ENCODE assay signal across 8 cellular contexts in the genomic region with DNA sequence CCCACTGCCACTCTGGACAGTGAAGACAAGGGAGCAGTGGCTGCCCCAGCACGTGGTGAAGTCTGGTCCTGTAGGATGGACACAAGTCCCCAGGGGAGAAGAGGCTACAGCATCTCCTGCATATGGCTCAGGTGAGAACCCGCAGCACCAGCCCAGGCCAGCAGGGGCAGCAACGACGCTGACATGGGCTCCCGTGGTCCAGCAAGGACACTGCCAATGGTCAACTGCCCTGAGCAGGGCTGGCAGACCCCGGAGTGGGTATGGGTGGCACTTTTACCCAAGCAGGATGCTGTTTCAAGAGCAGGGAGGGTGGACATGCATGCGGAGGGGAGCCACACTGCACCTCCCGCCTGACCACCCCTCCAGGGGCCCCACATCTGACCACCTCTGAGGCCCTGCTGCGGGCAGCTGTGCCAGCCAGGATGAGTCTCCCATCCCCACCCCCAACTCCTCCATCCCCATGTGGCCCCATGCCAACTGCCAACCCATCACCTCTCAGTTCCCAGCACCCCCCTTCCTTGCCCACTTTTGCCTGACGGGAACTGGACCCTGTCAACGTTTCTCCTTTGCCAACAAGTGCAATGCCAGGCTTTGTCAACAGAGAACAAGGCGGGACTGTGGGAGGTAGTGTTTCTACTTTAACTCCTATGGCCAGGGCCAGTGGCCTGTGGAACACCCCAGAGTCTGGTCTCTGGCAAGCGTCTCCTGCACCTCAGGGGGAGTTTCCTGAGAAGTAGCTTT. TPM values are rescaled to one million over a fixed set of nuclear protein-coding genes. Genes with fewer than 3 reads are reported as not detected.
DNase-seq lines count a peak whose midpoint lies in the region; ATAC-seq and TF ChIP-seq lines count a peak whose summit lies in the region.

No MANE protein-coding gene starts in this region.

- 45 to 70% (median 55%) methylated on average over 4 to 13 of the region's 13 CpGs for WGBS in adrenal gland, 4 donors
- WGBS in transverse colon (ENCODE audit: low coverage in 1 of 2), 2 donors = 67% methylated on average over 10 of the region's 13 CpGs; no CpG with 5 or more reads in 1 of the 2 donors

- H3K36me3 Mint-ChIP-seq in T-helper 2 cell treated with Interferon-gamma antibody and Interleukin-4, amounts not matched to agents 5 μg/mL and 100 μg/mL, for 36 hours (ENCODE audit: low read depth) = no peaks in the 10 kb centered on the region

- ATAC-seq in HG03135 (IDR thresholded peaks at IDR 0.05; ENCODE audit: unreplicated experiment) = no peak

- no peaks in the 10 kb centered on the region for H3K27me3 ChIP-seq in adrenal gland
- no peaks in the 10 kb centered on the region for H3K27me3 ChIP-seq in transverse colon

- TF ChIP-seq EP300 in transverse colon (IDR thresholded peaks at IDR 0.05; ENCODE audit: low read depth) = no peak

- no peak overlapping the region for H3K4me3 ChIP-seq in adrenal gland
- no peak overlapping the region for H3K4me3 ChIP-seq in transverse colon

- no peaks in the 10 kb centered on the region for H3K4me1 Mint-ChIP-seq in T-helper 2 cell treated with Interferon-gamma antibody and Interleukin-4, amounts not matched to agents 5 μg/mL and 100 μg/mL, for 36 hours (ENCODE audit: low read depth)

- peak; percentile 77 for DNase-seq in DMS53 (lab: John Stamatoyannopoulos, UW)
- peak; percentile 91 for DNase-seq in HuH-7 (ENCODE audit: low spot score)
- peak in 3 of 7 donors; percentile 14 to 39 (median 35) for DNase-seq in adrenal gland
- DNase-seq in iPS-NIHi7 (ENCODE audit: extremely low spot score) = peak; percentile 89
- DNase-seq in transverse colon = peak; percentile 47
- no peak for DNase-seq in SIG-M5 treated with dmso at 0.1 percent for 504 hours (lab: John Stamatoyannopoulos, UW; ENCODE audit: unreplicated experiment)
- no peak for DNase-seq in T-helper 2 cell treated with Interferon-gamma antibody and Interleukin-4, amounts not matched to agents 5 μg/mL and 100 μg/mL, for 36 hours (ENCODE audit: low spot score)

- no peak overlapping the region for H3K4me3 Mint-ChIP-seq in T-helper 2 cell treated with Interferon-gamma antibody and Interleukin-4, amounts not matched to agents 5 μg/mL and 100 μg/mL, for 36 hours

- H3K9me3 ChIP-seq in adrenal gland (replicated peaks in 1 of 3) (no peaks in the 10 kb centered on the region), transverse colon (no peaks in the 10 kb centered on the region)

- TF ChIP-seq CTCF in adrenal gland (IDR thresholded peaks at IDR 0.05) (peak in 4 of 6 experiments; percentile 12 to 43 (median 28)), transverse colon (IDR thresholded peaks at IDR 0.05) (peak; percentile 36 to 47 (median 43))

- H3K27ac ChIP-seq in adrenal gland (no peak overlapping the region), transverse colon (no peak overlapping the region)

- no peaks in the 10 kb centered on the region for H3K27me3 Mint-ChIP-seq in T-helper 2 cell treated with Interferon-gamma antibody and Interleukin-4, amounts not matched to agents 5 μg/mL and 100 μg/mL, for 36 hours (ENCODE audit: low read depth)

- H3K4me1 ChIP-seq in adrenal gland (replicated peaks in 1 of 2) = peaks cover 0 to 4% of the 10 kb centered on the region in 2 donors
- peaks cover 0 to 10% (median 2%) of the 10 kb centered on the region in 4 donors for H3K4me1 ChIP-seq in transverse colon

- intact Hi-C loops in adrenal gland (cut with DNase I) = loop anchor here in 1 of 2 donors (2.0 kb wide), 1 partner anchor 186 kb away; no protein-coding TSS in a partner anchor
- intact Hi-C loops in transverse colon (cut with DNase I; ENCODE audit: low total_unique reads) = loop anchor here (2.0 kb wide), 1 partner anchor 186 kb away; no protein-coding TSS in a partner anchor

- in situ Hi-C loops in transverse colon (cut with MboI; ENCODE audit: low pct_ligation_motif_present in 1 of 4, low pct_unique_long_range_greater_than_20kb in 1 of 4, low sequenced_read_pairs in 3 of 4) = loop anchor here in 2 of 4 donors (10.0 kb wide), 1 partner anchor 188 kb away; a partner anchor contains a TSS

- H3K9me3 Mint-ChIP-seq in T-helper 2 cell treated with Interferon-gamma antibody and Interleukin-4, amounts not matched to agents 5 μg/mL and 100 μg/mL, for 36 hours = no peaks in the 10 kb centered on the region

- TF ChIP-seq POLR2A in adrenal gland (IDR thresholded peaks at IDR 0.05) (no peak), transverse colon (IDR thresholded peaks at IDR 0.05) (no peak)

- H3K36me3 ChIP-seq in adrenal gland (replicated peaks in 1 of 2) = peaks cover 0 to 5% of the 10 kb centered on the region in 2 donors
- no peaks in the 10 kb centered on the region for H3K36me3 ChIP-seq in transverse colon

- H3K27ac Mint-ChIP-seq in T-helper 2 cell treated with Interferon-gamma antibody and Interleukin-4, amounts not matched to agents 5 μg/mL and 100 μg/mL, for 36 hours = no peak overlapping the region

RNA-seq across cellular contexts. Expression of a gene that starts 8.6 kb away (rescaled TPM):
- total RNA-seq in adrenal gland (10 to 100 TPM in 3 of 8 donors, 1 to 10 TPM in 5; 5.6 to 14.1 (median 9.1) TPM), transverse colon (10 to 100 TPM in 3 of 4 donors, 1 to 10 TPM in 1; 3.0 to 34.0 (median 12.5) TPM)
- polyA plus RNA-seq in adrenal gland = 10 to 100 TPM in 1 of 3 donors, 1 to 10 TPM in 2; 1.8 to 12.1 (median 5.9) TPM

RNA-seq across cellular contexts. Expression of a gene that starts 8.8 kb away (rescaled TPM):
- total RNA-seq in adrenal gland = 100 to 1,000 TPM; 106 to 268 (median 179) TPM
- 100 to 1,000 TPM; 149 to 345 (median 150) TPM for polyA plus RNA-seq in adrenal gland
- 100 to 1,000 TPM in 3 of 4 donors, 10 to 100 TPM in 1; 36.2 to 129 (median 111) TPM for total RNA-seq in transverse colon

RNA-seq across cellular contexts. Expression of a gene that starts 29.6 kb away (rescaled TPM):
- total RNA-seq in adrenal gland = 10 to 100 TPM; 32.4 to 81.5 (median 44.4) TPM
- 10 to 100 TPM; 25.3 to 53.8 (median 43.8) TPM for polyA plus RNA-seq in adrenal gland
- total RNA-seq in transverse colon = 10 to 100 TPM; 16.9 to 28.8 (median 21.3) TPM

Comparison
In these comparisons a context has a peak if more than half of its experiments do, and no peak if none do; other contexts are left out.
1. DNase-seq: peak in DMS53 (single experiment), HuH-7 (single experiment), iPS-NIHi7 (single experiment) and transverse colon (single experiment); none in SIG-M5 treated with dmso at 0.1 percent for 504 hours (single experiment) and T-helper 2 cell treated with Interferon-gamma antibody and Interleukin-4, amounts not matched to agents 5 μg/mL and 100 μg/mL, for 36 hours (single experiment).